10 cellular contexts compared by ENCODE assay signal in genomic region chr9:134329576-134329855, GRCh38. TPM values are rescaled to one million over a fixed set of nuclear protein-coding genes. Genes with fewer than 3 reads are reported as not detected.
DNase-seq lines count a peak whose midpoint lies in the region; ATAC-seq and TF ChIP-seq lines count a peak whose summit lies in the region.
"Had no signal": no experiment of that assay in that cellular context is flagged by ENCODE, and none has a peak within 500 bp of the region (broad histone marks: within the 10 kb centered on the region; RNA-seq: fewer than 3 reads in every experiment).

No MANE protein-coding gene starts in this region.

- H3K27ac ChIP-seq in ACC112 (ENCODE audit: low read depth, low read length) (peak overlapping the region; percentile 75; the same call in 1 of the 2 replicates), ovary (peak overlapping the region; percentile 58 to 70)

- no peaks in the 10 kb centered on the region for H3K9me3 Mint-ChIP-seq in natural killer cell
- H3K9me3 Mint-ChIP-seq: activated CD8-positive, alpha-beta T cell treated with anti-CD3 and anti-CD28 coated beads for 36 hours had no signal

- TF ChIP-seq CTCF in WI38 (IDR thresholded peaks at IDR 0.05; ENCODE audit: low read depth, low read length) (no peak), foreskin fibroblast (IDR thresholded peaks at IDR 0.05; ENCODE audit: low read depth, low read length) (no peak), ovary (IDR thresholded peaks at IDR 0.05) (no peak), natural killer cell (IDR thresholded peaks at IDR 0.05) (no peak)

- peak overlapping the region; percentile 4 for H2AFZ ChIP-seq in ACC112 (ENCODE audit: low read length, unreplicated experiment)

- H3K79me2 ChIP-seq in ACC112 (ENCODE audit: control insufficient read depth, insufficient read depth, low read length, unreplicated experiment): peaks cover 76% of the 10 kb centered on the region

- TF ChIP-seq EP300 in ovary (IDR thresholded peaks at IDR 0.05): no peak

- 17 to 36% (median 28%) methylated on average over 6 to 7 of the region's 7 CpGs for WGBS in ovary, 3 donors

- H3K27me3 Mint-ChIP-seq in natural killer cell (ENCODE audit: low read depth in 2 of 2): no peaks in the 10 kb centered on the region

- no peak for ATAC-seq in natural killer cell
- ATAC-seq in HG03139 (IDR thresholded peaks at IDR 0.05; ENCODE audit: unreplicated experiment): no peak
- ATAC-seq: activated CD8-positive, alpha-beta T cell treated with anti-CD3 and anti-CD28 coated beads for 36 hours had no signal

- H3K4me1 Mint-ChIP-seq in natural killer cell: peaks cover 0 to 23% of the 10 kb centered on the region in 2 donors

- H3K9me3 ChIP-seq in ovary: no peaks in the 10 kb centered on the region

- no peaks in the 10 kb centered on the region for H3K36me3 ChIP-seq in ACC112 (ENCODE audit: insufficient read depth, low read length)
- no peaks in the 10 kb centered on the region for H3K36me3 ChIP-seq in ovary

- no peak for TF ChIP-seq POLR2A in ovary (IDR thresholded peaks at IDR 0.05)

- H3K27me3 ChIP-seq in ACC112 (ENCODE audit: insufficient read depth, low read length) (no peaks in the 10 kb centered on the region), ovary (no peaks in the 10 kb centered on the region)

- H3K27ac Mint-ChIP-seq in natural killer cell: no peak overlapping the region
- H3K27ac Mint-ChIP-seq: activated CD8-positive, alpha-beta T cell treated with anti-CD3 and anti-CD28 coated beads for 36 hours had no signal

- DNase-seq in foreskin fibroblast: no peak
- DNase-seq in ovary: no peak
- DNase-seq in activated CD4-positive, alpha-beta T cell treated with anti-CD3 and anti-CD28 coated beads for 4 hours: no peak
- DNase-seq in natural killer cell: no peak
- no peak for DNase-seq in pons (ENCODE audit: low spot score)
- DNase-seq: activated CD8-positive, alpha-beta T cell treated with anti-CD3 and anti-CD28 coated beads for 36 hours; NCI-H1436 treated with DMSO at 0.1 percent for 48 hours had no signal

- H3K4me3 Mint-ChIP-seq in natural killer cell: no peak overlapping the region
- H3K4me3 Mint-ChIP-seq: activated CD8-positive, alpha-beta T cell treated with anti-CD3 and anti-CD28 coated beads for 36 hours had no signal

- H3K4me1 ChIP-seq in ACC112 (ENCODE audit: control insufficient read depth, insufficient read depth, low read length, unreplicated experiment): peaks cover 26% of the 10 kb centered on the region
- H3K4me1 ChIP-seq in ovary (ENCODE audit: insufficient read depth): peaks cover 48% of the 10 kb centered on the region

- intact Hi-C loops in ovary (cut with DNase I) (loop anchor here (5.0 to 10.0 kb wide), 5 partner anchors 103 to 1105 kb away; partner anchors contain the start of gene COL5A1 (in 1 of the 4)), natural killer cell (cut with micrococcal nuclease) (loop anchor here (10.0 kb wide), 2 partner anchors 65 to 165 kb away; partner anchors contain the start of gene RNU6ATAC)

- no peaks in the 10 kb centered on the region for H3K36me3 Mint-ChIP-seq in natural killer cell

- H3K4me3 ChIP-seq in ACC112 (ENCODE audit: low read depth, low read length) (peak overlapping the region; percentile 99), WI38 (ENCODE audit: low read depth, low read length) (peak overlapping the region; percentile 77), foreskin fibroblast (ENCODE audit: low read depth in 1 of 2, low read length in 2 of 2) (peak overlapping the region; percentile 74 to 79), ovary (peak overlapping the region; percentile 65)

RNA-seq across cellular contexts. Expression of gene RXRA, which starts 3.3 kb away (rescaled TPM):
- total RNA-seq in ovary (10 to 100 TPM; 23.0 to 82.2 (median 71.8) TPM), natural killer cell (10 to 100 TPM; 30.9 to 64.1 (median 42.2) TPM)
- polyA plus RNA-seq in ovary: 10 to 100 TPM; 12.4 to 53.2 TPM
